12 cellular contexts compared by ENCODE assay signal in genomic region chr7:105794741-105795729, GRCh38.
DNase-seq lines count a peak whose midpoint lies in the region; ATAC-seq and TF ChIP-seq lines count a peak whose summit lies in the region.
"Had no signal": no experiment of that assay in that cellular context is flagged by ENCODE, and none has a peak within 500 bp of the region (broad histone marks: within the 10 kb centered on the region; RNA-seq: fewer than 3 reads in every experiment).

No MANE protein-coding gene starts in this region.

- DNase-seq in LNCaP clone FGC (ENCODE audit: low read depth) (peak; percentile 66), choroid plexus epithelial cell (ENCODE audit: low read depth) (peak; percentile 77), iris pigment epithelial cell (ENCODE audit: low read depth) (peak; percentile 83), tibial nerve (ENCODE audit: low spot score in 2 of 2) (peak in 1 of 2 donors; percentile 27)
- no peak for DNase-seq in activated T-cell treated with anti-CD3 and anti-CD28 coated beads, Interleukin-2, amount 50 U/mL, for 1 hour
- no peak for DNase-seq in naive thymus-derived CD8-positive, alpha-beta T cell
- DNase-seq: activated CD8-positive, alpha-beta T cell treated with anti-CD3 and anti-CD28 coated beads for 36 hours; GF-D8; midbrain; NCI-H526 had no signal

- peaks cover 0 to 16% (median 4%) of the 10 kb centered on the region in 4 donors for H3K4me1 ChIP-seq in tibial nerve

- H3K4me3 ChIP-seq in LNCaP clone FGC (ENCODE audit: low read depth, low read length) = peak overlapping the region; percentile 10; the same call in 1 of the 2 replicates
- no peak overlapping the region for H3K4me3 ChIP-seq in choroid plexus epithelial cell (ENCODE audit: low read depth, low read length)
- no peak overlapping the region for H3K4me3 ChIP-seq in tibial nerve

- 44 to 53% methylated on average over 7 to 8 of the region's 8 CpGs for WGBS in tibial nerve, 2 donors

- no peak for TF ChIP-seq POLR2A in tibial nerve (IDR thresholded peaks at IDR 0.05)

- H3K36me3 Mint-ChIP-seq in naive thymus-derived CD8-positive, alpha-beta T cell = peaks cover 0 to 3% (median 0%) of the 10 kb centered on the region in 3 donors
- H3K36me3 Mint-ChIP-seq: stimulated activated memory B cell treated with anti-CD40 and anti-IgM and Interleukin-4, amounts not matched to agents 10 μg/mL and 1 μg/mL and 100 μg/mL, for 72 hours had no signal

- no peak for ATAC-seq in GM18511 (IDR thresholded peaks at IDR 0.05; ENCODE audit: unreplicated experiment)
- no peak for ATAC-seq in naive thymus-derived CD8-positive, alpha-beta T cell
- ATAC-seq: activated CD8-positive, alpha-beta T cell treated with anti-CD3 and anti-CD28 coated beads for 36 hours; stimulated activated memory B cell treated with anti-CD40 and anti-IgM and Interleukin-4, amounts not matched to agents 10 μg/mL and 1 μg/mL and 100 μg/mL, for 72 hours had no signal

- peak overlapping the region in 1 of 10 donors; percentile 29 for H3K27ac Mint-ChIP-seq in naive thymus-derived CD8-positive, alpha-beta T cell
- H3K27ac Mint-ChIP-seq: activated CD8-positive, alpha-beta T cell treated with anti-CD3 and anti-CD28 coated beads for 36 hours; stimulated activated memory B cell treated with anti-CD40 and anti-IgM and Interleukin-4, amounts not matched to agents 10 μg/mL and 1 μg/mL and 100 μg/mL, for 72 hours had no signal

- H3K4me3 Mint-ChIP-seq in naive thymus-derived CD8-positive, alpha-beta T cell = no peak overlapping the region
- H3K4me3 Mint-ChIP-seq: activated CD8-positive, alpha-beta T cell treated with anti-CD3 and anti-CD28 coated beads for 36 hours; stimulated activated memory B cell treated with anti-CD40 and anti-IgM and Interleukin-4, amounts not matched to agents 10 μg/mL and 1 μg/mL and 100 μg/mL, for 72 hours had no signal

- H3K27me3 Mint-ChIP-seq in naive thymus-derived CD8-positive, alpha-beta T cell = no peaks in the 10 kb centered on the region
- H3K27me3 Mint-ChIP-seq: activated CD8-positive, alpha-beta T cell treated with anti-CD3 and anti-CD28 coated beads for 36 hours; stimulated activated memory B cell treated with anti-CD40 and anti-IgM and Interleukin-4, amounts not matched to agents 10 μg/mL and 1 μg/mL and 100 μg/mL, for 72 hours had no signal

- TF ChIP-seq CTCF in LNCaP clone FGC (IDR thresholded peaks at IDR 0.05; ENCODE audit: control insufficient read depth, extremely low read depth, insufficient read depth) = 0 out of 2 replicates have a peak, but pooled peaks have one; percentile 1
- TF ChIP-seq CTCF in choroid plexus epithelial cell (conservative IDR thresholded peaks at IDR 0.05; ENCODE audit: low read depth, low read length) = peak; percentile 14
- TF ChIP-seq CTCF in tibial nerve (IDR thresholded peaks at IDR 0.05) = no peak

- no peaks in the 10 kb centered on the region for H3K9me3 ChIP-seq in tibial nerve

- H3K36me3 ChIP-seq in tibial nerve = peaks cover 0 to 8% (median 0%) of the 10 kb centered on the region in 3 donors

- H3K4me1 Mint-ChIP-seq in naive thymus-derived CD8-positive, alpha-beta T cell = peaks cover 9 to 21% (median 10%) of the 10 kb centered on the region in 4 donors

- peak overlapping the region in 3 of 4 donors; percentile 44 to 64 (median 46) for H3K27ac ChIP-seq in tibial nerve

- POLR2A ChIA-PET in naive thymus-derived CD8-positive, alpha-beta T cell (lab: Charles Lee) = no interaction called here

- no peaks in the 10 kb centered on the region for H3K27me3 ChIP-seq in tibial nerve

- H3K9me3 Mint-ChIP-seq in naive thymus-derived CD8-positive, alpha-beta T cell = no peaks in the 10 kb centered on the region
- H3K9me3 Mint-ChIP-seq: activated CD8-positive, alpha-beta T cell treated with anti-CD3 and anti-CD28 coated beads for 36 hours; stimulated activated memory B cell treated with anti-CD40 and anti-IgM and Interleukin-4, amounts not matched to agents 10 μg/mL and 1 μg/mL and 100 μg/mL, for 72 hours had no signal

- no peak for TF ChIP-seq EP300 in tibial nerve (IDR thresholded peaks at IDR 0.05)

Comparison
In these comparisons a context has a peak if more than half of its experiments do, and no peak if none do; other contexts are left out.
1. DNase-seq: peak in LNCaP clone FGC (single experiment), choroid plexus epithelial cell (single experiment) and iris pigment epithelial cell (single experiment); none in activated T-cell treated with anti-CD3 and anti-CD28 coated beads, Interleukin-2, amount 50 U/mL, for 1 hour (single experiment) and naive thymus-derived CD8-positive, alpha-beta T cell (0 of 10).
2. CTCF ChIP-seq: peak in LNCaP clone FGC (single experiment) and choroid plexus epithelial cell (single experiment); none in tibial nerve (0 of 5).